Comparison of ENCODE assay signal across 8 cellular contexts in the genomic region with DNA sequence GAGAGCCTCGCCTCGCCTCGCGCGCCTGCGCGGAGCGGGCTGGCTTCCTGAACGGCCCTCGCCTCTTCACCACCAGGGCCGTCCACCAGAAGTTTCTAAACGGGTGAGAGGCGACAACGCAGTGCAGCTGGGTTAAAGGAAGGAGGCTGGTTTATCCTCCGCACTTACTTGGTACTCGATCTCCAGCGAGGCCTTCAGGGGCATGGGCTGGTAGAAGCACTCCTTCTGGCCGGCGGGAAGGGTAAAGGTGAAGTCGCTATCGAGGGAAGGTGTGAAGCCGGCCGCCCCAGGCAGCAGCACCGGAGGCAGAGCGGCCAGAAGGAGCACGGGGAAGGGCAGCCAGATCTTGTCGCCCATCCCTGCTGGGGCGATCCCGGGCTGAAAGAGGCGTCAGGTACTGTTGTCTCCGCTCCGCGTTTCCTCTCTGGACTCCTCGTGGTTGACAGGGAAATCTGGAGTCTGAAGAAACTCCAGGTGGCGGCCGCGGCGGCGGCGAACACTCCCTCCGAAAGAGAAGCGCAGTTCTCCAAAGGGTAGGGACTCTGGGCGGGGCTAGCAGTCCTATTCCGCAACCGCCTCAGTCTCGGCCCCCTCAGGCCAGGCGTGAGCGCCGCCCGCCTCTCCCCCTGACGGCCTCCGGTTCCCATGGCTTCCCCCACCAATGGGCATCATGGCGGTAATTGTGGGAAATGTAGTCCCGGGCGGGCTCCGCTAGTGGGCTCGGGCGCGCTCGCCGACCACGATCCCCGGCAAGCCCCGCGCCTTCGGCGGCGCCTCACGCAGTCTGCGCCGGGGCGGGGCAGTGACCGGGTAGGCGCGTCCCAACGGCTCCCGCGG. TPM values are rescaled to one million over a fixed set of nuclear protein-coding genes. Genes with fewer than 3 reads are reported as not detected.
DNase-seq lines count a peak whose midpoint lies in the region; ATAC-seq and TF ChIP-seq lines count a peak whose summit lies in the region.

Gene TMED5 (minus strand): TSS at position 528 of the 837 bp plus-strand sequence. CDS start 171 bp downstream, at position 357.

- no peaks in the 10 kb centered on the region for H3K9me3 ChIP-seq in hepatocyte (ENCODE audit: low read depth)

- no peaks in the 10 kb centered on the region for H3K9me2 ChIP-seq in hepatocyte (replicated peaks; ENCODE audit: insufficient read depth)

- peak within 1 kb of the TSS; percentile 88 for H3K4me2 ChIP-seq in hepatocyte

- peak within 1 kb of the TSS; percentile 91 for H2AFZ ChIP-seq in hepatocyte

- no peaks in the 10 kb centered on the region for H3K27me3 ChIP-seq in hepatocyte

- H3K79me2 ChIP-seq in hepatocyte, result peaks cover 60% of the 10 kb centered on the region

- peak within 1 kb of the TSS; percentile 80 for H3K4me3 ChIP-seq in hepatocyte

- TF ChIP-seq CTCF in 22Rv1 (IDR thresholded peaks at IDR 0.05) (peak; percentile 18), hepatocyte (IDR thresholded peaks at IDR 0.05; ENCODE audit: poor library complexity) (no peak)

- H3K4me1 ChIP-seq in hepatocyte (ENCODE audit: insufficient read depth), result peaks cover 7% of the 10 kb centered on the region

- no peaks in the 10 kb centered on the region for H3K36me3 ChIP-seq in hepatocyte (replicated peaks; ENCODE audit: insufficient read depth, low read depth)

- ATAC-seq in GM18511 (IDR thresholded peaks at IDR 0.05; ENCODE audit: unreplicated experiment) (peak; percentile 85), HG03039 (IDR thresholded peaks at IDR 0.05; ENCODE audit: unreplicated experiment) (peak; percentile 88)

- WGBS in hepatocyte (ENCODE audit: low lambda C conversion rate, missing lambda C conversion rate), result 1% methylated on average over 72 of the region's 78 CpGs

- peak within 1 kb of the TSS; percentile 95 for H3K27ac ChIP-seq in 22Rv1
- H3K27ac ChIP-seq in hepatocyte, result peak within 1 kb of the TSS; percentile 97

- DNase-seq in NCI-H2081 (lab: John Stamatoyannopoulos, UW), result peak; percentile 94 to 96
- peak; percentile 97 for DNase-seq in T1000 (lab: John Stamatoyannopoulos, UW)
- DNase-seq in astrocyte of the hippocampus (ENCODE audit: low read depth, low spot score), result peak; percentile 99
- DNase-seq in hepatocyte (ENCODE audit: low spot score), result peak; percentile 99
- DNase-seq in renal cortical epithelial cell (ENCODE audit: low read depth), result peak; percentile 92

- H4K20me1 ChIP-seq in hepatocyte (ENCODE audit: insufficient read depth, poor library complexity, severe bottlenecking), result peaks cover 16% of the 10 kb centered on the region

RNA-seq across cellular contexts. Expression of gene TMED5, which starts in this region (rescaled TPM):
- total RNA-seq in hepatocyte (119 and 131 TPM in 2 replicates), renal cortical epithelial cell (103 and 134 TPM in 2 replicates)
- polyA plus RNA-seq in hepatocyte, result 65.5 and 78.2 TPM in 2 replicates

Comparison
In these comparisons a context has a peak if more than half of its experiments do, and no peak if none do; other contexts are left out.
1. Peak in every context shown above with its lines: DNase-seq, ATAC-seq, H3K4me3 ChIP-seq and H3K27ac ChIP-seq.